ENCODE assay signal across 1 cellular context in the genomic region with DNA sequence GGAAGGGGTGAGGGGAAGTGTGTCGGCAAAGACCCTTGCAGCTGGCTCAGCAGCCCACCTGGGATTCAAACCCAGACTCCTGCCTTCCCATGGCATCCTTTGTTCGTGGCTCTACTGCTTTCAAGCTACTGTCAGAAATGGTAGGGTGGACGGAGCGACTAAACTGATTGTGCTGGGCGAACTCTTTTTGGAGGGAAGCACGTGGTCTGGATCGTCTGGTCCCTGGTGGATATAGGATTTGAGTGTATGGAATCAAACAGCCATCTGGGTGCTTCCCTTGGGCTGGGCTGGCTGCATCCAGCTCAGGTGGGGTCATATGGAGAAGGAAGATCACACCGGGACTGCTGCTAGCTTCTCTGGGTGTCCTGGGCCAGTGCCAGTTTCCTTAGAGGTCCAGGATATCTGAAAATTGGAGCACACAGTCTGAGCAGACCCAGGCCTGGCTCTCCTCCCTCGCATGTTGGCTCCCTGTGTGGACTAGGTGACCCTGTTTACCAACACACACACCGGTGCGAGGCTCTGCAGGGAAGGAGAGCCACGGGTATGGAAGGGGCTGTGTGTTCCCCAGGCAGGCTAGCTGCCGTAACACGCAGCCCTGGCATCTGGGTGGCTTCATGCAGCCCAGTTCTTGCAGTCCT.
TF ChIP-seq lines count a peak whose summit lies in the region.

No MANE protein-coding gene starts in this region.

TF ChIP-seq in liver, 16 proteins besides CTCF, POLR2A, EP300 and RAD21:
- peak; percentile 34 for TF ChIP-seq FOXA2 (IDR thresholded peaks at IDR 0.05)
- no peak for TF ChIP-seq NR2F2 (IDR thresholded peaks at IDR 0.05)
- peak; percentile 37 to 41 for TF ChIP-seq HNF4A (conservative IDR thresholded peaks at IDR 0.05)
- TF ChIP-seq RXRA (IDR thresholded peaks at IDR 0.05), result peak in 1 of 2 donors; percentile 17
